9 cellular contexts compared by ENCODE assay signal in the genomic region with DNA sequence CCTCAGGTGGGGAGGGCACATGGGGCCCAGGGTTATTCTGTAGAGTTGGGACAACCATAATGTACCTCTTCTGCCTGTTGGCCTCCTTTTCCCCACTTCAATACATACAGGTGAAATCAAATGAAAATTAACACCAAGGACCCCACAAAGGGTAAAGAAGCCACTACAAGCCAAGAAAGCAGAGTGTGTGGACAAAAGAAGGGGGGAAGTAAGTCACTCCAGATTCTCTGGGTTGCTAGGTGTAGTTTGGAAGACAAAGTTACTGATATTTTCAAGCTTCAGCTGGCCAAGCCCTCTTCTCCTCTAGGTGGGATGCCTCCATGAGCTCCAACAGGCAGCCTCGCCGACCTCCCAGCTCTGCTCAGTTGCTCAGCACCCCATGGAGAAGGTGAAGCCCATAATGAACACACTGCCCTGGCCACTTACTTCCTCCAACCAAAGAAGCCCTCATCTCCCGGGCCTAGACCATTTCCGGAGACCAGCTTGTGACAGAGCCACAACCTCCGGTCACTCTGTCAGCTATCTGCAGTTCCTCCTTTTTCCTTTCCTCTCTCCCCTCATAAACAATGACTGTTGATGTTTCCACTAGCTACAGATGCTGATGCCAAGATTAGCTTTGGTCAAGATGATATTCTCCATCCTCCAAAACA.
DNase-seq lines count a peak whose midpoint lies in the region; ATAC-seq and TF ChIP-seq lines count a peak whose summit lies in the region.
"Had no signal": no experiment of that assay in that cellular context is flagged by ENCODE, and none has a peak within 500 bp of the region (broad histone marks: within the 10 kb centered on the region; RNA-seq: fewer than 3 reads in every experiment).

No MANE protein-coding gene starts in this region.

- H4K5ac ChIP-seq in mesendoderm (ENCODE audit: low read length), result no peak overlapping the region

- peak overlapping the region; percentile 76 for H3K27ac ChIP-seq in RWPE2 (ENCODE audit: poor library complexity, severe bottlenecking)
- peak overlapping the region in 42 of 59 donors; percentile 1 to 87 (median 54) for H3K27ac ChIP-seq in dorsolateral prefrontal cortex
- no peak overlapping the region for H3K27ac ChIP-seq in mesendoderm (ENCODE audit: low read depth, low read length)
- peak overlapping the region; percentile 81 for H3K27ac ChIP-seq in upper lobe of right lung

- H3K4me3 ChIP-seq in RWPE2 (ENCODE audit: severe bottlenecking), result no peak overlapping the region
- H3K4me3 ChIP-seq in dorsolateral prefrontal cortex, result no peak overlapping the region
- no peak overlapping the region for H3K4me3 ChIP-seq in mesendoderm (ENCODE audit: low read length)
- no peak overlapping the region for H3K4me3 ChIP-seq in upper lobe of right lung
- no peak overlapping the region for H3K4me3 ChIP-seq in foreskin fibroblast (ENCODE audit: low read depth in 1 of 2, low read length in 2 of 2)

- no peak overlapping the region for H3K9ac ChIP-seq in mesendoderm (ENCODE audit: low read length)

- H3K79me1 ChIP-seq in mesendoderm (ENCODE audit: low read length), result no peaks in the 10 kb centered on the region

- peaks cover 35% of the 10 kb centered on the region for H3K4me1 ChIP-seq in RWPE2 (ENCODE audit: insufficient read depth, poor library complexity, severe bottlenecking)
- H3K4me1 ChIP-seq in mesendoderm (ENCODE audit: control insufficient read depth, low read depth, low read length), result no peaks in the 10 kb centered on the region
- H3K4me1 ChIP-seq in upper lobe of right lung, result peaks cover 21% of the 10 kb centered on the region

- H3K23ac ChIP-seq in mesendoderm (ENCODE audit: low read length), result no peak overlapping the region

- DNase-seq in RWPE2 (ENCODE audit: low spot score), result no peak
- DNase-seq in dorsolateral prefrontal cortex, result peak in 4 of 10 donors; percentile 24 to 53 (median 44)
- no peak for DNase-seq in mesendoderm
- peak; percentile 74 for DNase-seq in upper lobe of right lung
- DNase-seq in activated T-cell treated with anti-CD3 and anti-CD28 coated beads for 4 hours, result no peak
- no peak for DNase-seq in foreskin fibroblast
- DNase-seq: endodermal cell; stimulated activated CD4-positive, alpha-beta T cell treated with anti-CD3 and anti-CD28 coated beads, Interleukin-4, amount 100 ng/mL, for 4 hours had no signal

- H3K4ac ChIP-seq in mesendoderm (ENCODE audit: low read depth, low read length), result peak overlapping the region; percentile 57

- H4K8ac ChIP-seq in mesendoderm (ENCODE audit: low read depth, low read length), result no peak overlapping the region

- H3K9me3 ChIP-seq in RWPE2 (ENCODE audit: severe bottlenecking) (no peaks in the 10 kb centered on the region), upper lobe of right lung (no peaks in the 10 kb centered on the region)

- no CpG with 5 or more reads among the region's 5 CpGs for WGBS in mesendoderm (ENCODE audit: extremely low coverage, insufficient coverage, low lambda C conversion rate)

- ATAC-seq in RWPE2 (ENCODE audit: low read depth), result no peak
- peak; percentile 95 for ATAC-seq in upper lobe of right lung
- no peak for ATAC-seq in GM18868 (IDR thresholded peaks at IDR 0.05; ENCODE audit: unreplicated experiment)

- H2BK120ac ChIP-seq in mesendoderm (ENCODE audit: low read depth, low read length), result no peak overlapping the region

- H3K36me3 ChIP-seq in RWPE2 (ENCODE audit: low read depth), result no peaks in the 10 kb centered on the region
- H3K36me3 ChIP-seq in mesendoderm (ENCODE audit: control insufficient read depth, insufficient read depth, low read length), result no peaks in the 10 kb centered on the region
- H3K36me3 ChIP-seq in upper lobe of right lung, result no peaks in the 10 kb centered on the region

- peak overlapping the region; percentile 76 for H3K18ac ChIP-seq in mesendoderm (ENCODE audit: low read length)

- H2BK15ac ChIP-seq in mesendoderm (replicated peaks; ENCODE audit: low read depth), result no peak overlapping the region

- intact Hi-C loops in dorsolateral prefrontal cortex (cut with DNase I), result no loop called here
- intact Hi-C loops in upper lobe of right lung (cut with DNase I), result no loop called here

- no peak overlapping the region for H3K4me2 ChIP-seq in mesendoderm (ENCODE audit: low read length)

- H3K56ac ChIP-seq in mesendoderm (ENCODE audit: low read length), result peak overlapping the region; percentile 25

- no peaks in the 10 kb centered on the region for H3K27me3 ChIP-seq in RWPE2 (ENCODE audit: insufficient read depth, poor library complexity, severe bottlenecking)
- H3K27me3 ChIP-seq in dorsolateral prefrontal cortex, result no peaks in the 10 kb centered on the region
- H3K27me3 ChIP-seq in mesendoderm (ENCODE audit: insufficient read depth, low read length, poor library complexity), result no peaks in the 10 kb centered on the region
- H3K27me3 ChIP-seq in upper lobe of right lung, result no peaks in the 10 kb centered on the region

- no peak overlapping the region for H2BK5ac ChIP-seq in mesendoderm (ENCODE audit: low read length)

- H2AK5ac ChIP-seq in mesendoderm (ENCODE audit: low read length), result no peak overlapping the region

- TF ChIP-seq CTCF in RWPE2 (IDR thresholded peaks at IDR 0.05; ENCODE audit: poor library complexity, severe bottlenecking) (no peak), dorsolateral prefrontal cortex (IDR thresholded peaks at IDR 0.05 in 54 of 56, conservative IDR thresholded peaks at IDR 0.05 in 2 of 56; ENCODE audit: low read depth in 1 of 56, partially characterized antibody in 56 of 56) (no peak), upper lobe of right lung (IDR thresholded peaks at IDR 0.05) (no peak), foreskin fibroblast (IDR thresholded peaks at IDR 0.05; ENCODE audit: low read depth, low read length) (no peak)

- H3K79me2 ChIP-seq in mesendoderm (ENCODE audit: control insufficient read depth, insufficient read depth, low read length), result no peaks in the 10 kb centered on the region
